23 cellular contexts compared by ENCODE assay signal in genomic region chr11:77049081-77049480, GRCh38. TPM values are rescaled to one million over a fixed set of nuclear protein-coding genes. Genes with fewer than 3 reads are reported as not detected.
"Had no signal": no experiment of that assay in that cellular context is flagged by ENCODE, and none has a peak within 500 bp of the region (broad histone marks: within the 10 kb centered on the region; RNA-seq: fewer than 3 reads in every experiment).

No MANE protein-coding gene starts in this region.

- H3K4me3 Mint-ChIP-seq: activated naive CD8-positive, alpha-beta T cell; activated T-helper 1 cell treated with anti-CD3 and anti-CD28 coated beads, Interleukin-12 subunit alpha, Interleukin-12 subunit beta, Interleukin-2, Interleukin-4 antibody, amounts not matched to agents 30 ng/mL and 10 ng/mL and 1 ng/mL, durations not matched to agents 14 hours and 24 hours and 36 hours; nephron progenitor cell had no signal

- H3K36me3 Mint-ChIP-seq: activated naive CD8-positive, alpha-beta T cell had no signal

- H3K9me3 ChIP-seq: ovary, spleen, tibial artery had no signal

- DNase-seq: activated CD4-positive, alpha-beta T cell treated with anti-CD3 and anti-CD28 coated beads, Interleukin-2, amount 50 U/mL, for 1 hour; activated CD4-positive, CD25-positive, alpha-beta regulatory T cell treated with anti-CD3 and anti-CD28 coated beads, Interleukin-2, amount 50 U/mL, for 72 hours; foreskin fibroblast; nephron progenitor cell; ovary; spleen; stimulated activated CD4-positive, alpha-beta T cell treated with anti-CD3 and anti-CD28 coated beads, Interleukin-4, amount 100 ng/mL, for 4 hours; stimulated activated naive CD4-positive, alpha-beta T cell treated with Interleukin-2 at 50 U/mL for 16 hours; substantia nigra; tibial artery had no signal

- H3K27me3 ChIP-seq: ovary had no signal

- H3K36me3 ChIP-seq: cardiac muscle cell, ovary, spleen, tibial artery had no signal

- H3K9me3 Mint-ChIP-seq: activated T-helper 1 cell treated with anti-CD3 and anti-CD28 coated beads, Interleukin-12 subunit alpha, Interleukin-12 subunit beta, Interleukin-2, Interleukin-4 antibody, amounts not matched to agents 30 ng/mL and 10 ng/mL and 1 ng/mL, durations not matched to agents 14 hours and 24 hours and 36 hours had no signal

- FAIRE-seq: urothelium cell line had no signal

- H3K27ac ChIP-seq: cardiac muscle cell, epithelial cell of prostate, ovary, spleen, tibial artery had no signal

- ATAC-seq: sciatic nerve had no signal

- H3K4me3 ChIP-seq: cardiac muscle cell, ovary, spleen, tibial artery had no signal

- H3K27ac Mint-ChIP-seq: activated naive CD8-positive, alpha-beta T cell; activated T-helper 1 cell treated with anti-CD3 and anti-CD28 coated beads, Interleukin-12 subunit alpha, Interleukin-12 subunit beta, Interleukin-2, Interleukin-4 antibody, amounts not matched to agents 30 ng/mL and 10 ng/mL and 1 ng/mL, durations not matched to agents 14 hours and 24 hours and 36 hours; nephron progenitor cell had no signal

RNA-seq across cellular contexts. Expression of gene B3GNT6, which starts 14.9 kb away (rescaled TPM):
- total RNA-seq: activated T-helper 1 cell treated with anti-CD3 and anti-CD28 coated beads, Interleukin-12 subunit alpha, Interleukin-12 subunit beta, Interleukin-2, Interleukin-4 antibody, amounts not matched to agents 30 ng/mL and 10 ng/mL and 1 ng/mL, durations not matched to agents 14 hours and 24 hours and 36 hours; cardiac muscle cell; dermis microvascular lymphatic vessel endothelial cell; glomerular endothelial cell; mesenteric fat pad; myocyte; pulmonary artery endothelial cell; sciatic nerve; spleen; T-helper 1 cell treated with Interleukin-12 subunit alpha and Interleukin-12 subunit beta and Interleukin-4 antibody, amounts not matched to agents 30 ng/mL and 1 ng/mL, for 36 hours had no signal
- polyA plus RNA-seq: cardiac muscle cell, ovary, spleen had no signal

RNA-seq across cellular contexts. Expression of gene OMP, which starts 53.6 kb away (rescaled TPM):
- total RNA-seq: activated T-helper 1 cell treated with anti-CD3 and anti-CD28 coated beads, Interleukin-12 subunit alpha, Interleukin-12 subunit beta, Interleukin-2, Interleukin-4 antibody, amounts not matched to agents 30 ng/mL and 10 ng/mL and 1 ng/mL, durations not matched to agents 14 hours and 24 hours and 36 hours; cardiac muscle cell; dermis microvascular lymphatic vessel endothelial cell; glomerular endothelial cell; lower leg skin; mesenteric fat pad; myocyte; pulmonary artery endothelial cell; T-helper 1 cell treated with Interleukin-12 subunit alpha and Interleukin-12 subunit beta and Interleukin-4 antibody, amounts not matched to agents 30 ng/mL and 1 ng/mL, for 36 hours had no signal
- polyA plus RNA-seq: cardiac muscle cell, ovary had no signal
